In the genomic region with DNA sequence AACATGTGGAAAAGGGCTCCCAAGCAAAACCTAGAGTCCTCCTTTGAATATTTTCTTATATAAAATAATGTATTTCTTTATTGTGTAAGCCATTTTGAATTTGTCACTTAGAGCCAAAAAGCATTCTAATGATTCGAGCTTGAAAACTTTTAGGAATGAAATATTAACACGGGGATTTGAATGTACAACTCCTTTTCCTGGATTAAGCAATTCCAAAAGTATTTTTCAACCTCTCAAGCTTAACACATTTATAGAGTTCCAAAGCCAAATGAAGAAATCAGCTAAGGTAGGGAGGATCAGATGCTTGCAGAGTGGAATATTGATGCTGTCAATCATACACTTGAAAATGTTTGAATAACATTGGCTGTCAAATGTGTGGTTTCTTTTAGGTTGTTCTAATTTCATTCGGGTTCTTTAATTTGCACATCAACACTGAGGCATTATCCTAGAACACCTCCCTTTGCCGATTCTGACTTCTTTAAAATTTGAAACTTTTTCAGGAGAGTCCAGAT, we compare ENCODE assay signal across 11 cellular contexts.
"Had no signal": no experiment of that assay in that cellular context is flagged by ENCODE, and none has a peak within 500 bp of the region (broad histone marks: within the 10 kb centered on the region; RNA-seq: fewer than 3 reads in every experiment).

No MANE protein-coding gene starts in this region.

- H3K36me3 ChIP-seq: tibial nerve had no signal

- H3K27me3 ChIP-seq: body of pancreas, tibial nerve had no signal

- H3K27ac ChIP-seq: body of pancreas, skin epidermis, tibial nerve had no signal

- ATAC-seq: body of pancreas, WTC11 had no signal

- DNase-seq: cortex of kidney; erythroblast; nephron progenitor cell; posterior cingulate gyrus; stimulated activated CD4-positive, alpha-beta T cell treated with anti-CD3 and anti-CD28 coated beads, Interleukin-15, amount 100 ng/mL, for 24 hours; stimulated activated CD4-positive, alpha-beta T cell treated with anti-CD3 and anti-CD28 coated beads, Interleukin-2, amount 100 ng/mL, for 48 hours had no signal

- H3K9me3 ChIP-seq: body of pancreas, tibial nerve had no signal

- H3K4me3 ChIP-seq: body of pancreas, lung, skin epidermis, tibial nerve had no signal
